1 cellular context compared by ENCODE assay signal in genomic region chr14:73763396-73763795, GRCh38.
TF ChIP-seq lines count a peak whose summit lies in the region.

No MANE protein-coding gene starts in this region.

TF ChIP-seq in WTC11, 78 proteins besides CTCF, POLR2A, EP300 and RAD21 (continued from another document):
- no peak for TF ChIP-seq AFF4 (CRISPR knock-in tag; IDR thresholded peaks at IDR 0.05; ENCODE audit: borderline replicate concordance)
- no peak for TF ChIP-seq RELA (CRISPR knock-in tag; IDR thresholded peaks at IDR 0.05; ENCODE audit: borderline replicate concordance)
- TF ChIP-seq MAX (CRISPR knock-in tag; IDR thresholded peaks at IDR 0.05): no peak
- TF ChIP-seq EMX1 (CRISPR knock-in tag; IDR thresholded peaks at IDR 0.05): no peak
- no peak for TF ChIP-seq SP1 (CRISPR knock-in tag; conservative IDR thresholded peaks at IDR 0.05)
